Comparison of ENCODE assay signal across 8 cellular contexts in genomic region chr21:45478115-45478801, GRCh38.
DNase-seq lines count a peak whose midpoint lies in the region; ATAC-seq and TF ChIP-seq lines count a peak whose summit lies in the region.

No MANE protein-coding gene starts in this region.

- peak overlapping the region; percentile 44 for H3K27ac ChIP-seq in cingulate gyrus (ENCODE audit: low read depth, low read length)
- peak overlapping the region; percentile 51 to 97 for H3K27ac ChIP-seq in left lung

- intact Hi-C loops in left lung (cut with DNase I) = no loop called here

- H3K9me3 ChIP-seq in left lung = no peaks in the 10 kb centered on the region

- H3K4me3 ChIP-seq in left lung = peak overlapping the region in 1 of 2 donors; percentile 17

- H3K27me3 ChIP-seq in left lung = no peaks in the 10 kb centered on the region

- DNase-seq in NCI-H2171 (lab: John Stamatoyannopoulos, UW) (peak; percentile 23), left lung (peak; percentile 79 to 90), ureter (ENCODE audit: low spot score) (no peak)
- peak; percentile 79 to 83 for DNase-seq in activated CD4-positive, alpha-beta T cell treated with anti-CD3 and anti-CD28 coated beads for 4 hours
- DNase-seq in stimulated activated CD4-positive, alpha-beta T cell treated with anti-CD3 and anti-CD28 coated beads, Interleukin-4, amount 100 ng/mL, for 1 hour = peak; percentile 79

- H3K4me1 ChIP-seq in left lung = peaks cover 12 to 51% of the 10 kb centered on the region in 2 donors

- peak; percentile 83 for ATAC-seq in left lung
- ATAC-seq in GM18907 (IDR thresholded peaks at IDR 0.05; ENCODE audit: unreplicated experiment) = no peak

- H3K36me3 ChIP-seq in left lung = peaks cover 0 to 49% of the 10 kb centered on the region in 2 donors

- TF ChIP-seq CTCF in GM12873 (IDR thresholded peaks at IDR 0.05; ENCODE audit: insufficient read depth, low read depth, low read length, missing control alignments) = peak; percentile 93
- peak; percentile 85 to 88 for TF ChIP-seq CTCF in left lung (IDR thresholded peaks at IDR 0.05)
